Comparison of ENCODE assay signal across 8 cellular contexts in the genomic region with DNA sequence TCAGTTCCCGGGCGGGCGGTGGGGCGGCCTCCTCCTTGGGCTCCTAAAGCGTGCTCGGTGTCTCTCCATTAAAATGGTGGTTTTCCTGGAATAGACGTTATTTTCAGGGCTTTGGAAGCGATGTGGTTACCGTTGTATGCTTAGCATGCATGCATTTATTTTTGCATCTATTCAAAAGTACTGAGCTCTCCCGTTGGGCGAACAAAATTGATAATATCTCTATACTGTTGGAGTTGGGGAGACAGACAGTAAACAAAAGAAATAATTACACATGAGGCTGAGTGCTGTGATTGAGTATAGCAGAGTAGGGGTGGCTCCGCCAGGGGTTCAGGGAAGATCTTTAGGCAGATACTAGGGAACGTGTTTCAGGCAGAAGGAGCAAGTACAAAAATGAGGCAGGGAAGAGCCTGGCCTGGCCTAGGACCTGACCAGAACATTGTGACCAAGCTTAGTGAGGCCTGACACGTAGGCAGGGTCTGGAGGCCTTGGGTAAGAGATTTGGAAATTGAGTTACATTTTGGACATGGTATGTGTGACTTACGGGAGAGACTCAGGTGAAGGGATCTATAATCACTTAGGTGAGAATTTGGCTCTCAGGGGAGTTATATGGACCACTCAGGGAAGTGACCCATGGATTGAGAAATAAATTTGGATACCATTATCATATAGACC. TPM values are rescaled to one million over a fixed set of nuclear protein-coding genes. Genes with fewer than 3 reads are reported as not detected.
A peak's percentile ranks its signal among the peaks of the same experiment; 100 is the strongest.
DNase-seq lines count a peak whose midpoint lies in the region; ATAC-seq, FAIRE-seq and TF ChIP-seq lines count a peak whose summit lies in the region.

No MANE protein-coding gene starts in this region.

- POLR2A ChIA-PET in naive thymus-derived CD4-positive, alpha-beta T cell (lab: Charles Lee): interaction anchor here (0.6 to 4.4 kb wide), 10 partner anchors 10 to 416 kb away, joined by 3 to 54 read pairs (median 4); partner anchors contain the start of genes ITPRIPL1 and SNRNP200

- H3K36me3 Mint-ChIP-seq in brain: peaks cover 7% of the 10 kb centered on the region
- H3K36me3 Mint-ChIP-seq in naive thymus-derived CD4-positive, alpha-beta T cell: peaks cover 0 to 20% (median 0%) of the 10 kb centered on the region in 5 donors

- ATAC-seq in HG03457 (IDR thresholded peaks at IDR 0.05; ENCODE audit: unreplicated experiment) (peak; percentile 7), HG03442 (IDR thresholded peaks at IDR 0.05; ENCODE audit: unreplicated experiment) (no peak)
- ATAC-seq in naive thymus-derived CD4-positive, alpha-beta T cell: no peak

- CTCF ChIA-PET in naive thymus-derived CD4-positive, alpha-beta T cell (lab: Charles Lee): no interaction called here

- peaks cover 0 to 4% (median 0%) of the 10 kb centered on the region in 5 experiments for H3K9me3 Mint-ChIP-seq in brain
- H3K9me3 Mint-ChIP-seq in naive thymus-derived CD4-positive, alpha-beta T cell: no peaks in the 10 kb centered on the region

- H3K4me1 ChIP-seq in naive thymus-derived CD4-positive, alpha-beta T cell (ENCODE audit: control insufficient read depth in 2 of 2, insufficient read depth in 2 of 2, low read length in 2 of 2): peaks cover 3 to 20% of the 10 kb centered on the region in 2 donors

- H3K9me3 ChIP-seq in naive thymus-derived CD4-positive, alpha-beta T cell (ENCODE audit: control insufficient read depth in 2 of 3, low read length in 3 of 3): no peaks in the 10 kb centered on the region

- no peaks in the 10 kb centered on the region for H3K36me3 ChIP-seq in naive thymus-derived CD4-positive, alpha-beta T cell (ENCODE audit: control insufficient read depth in 2 of 3, insufficient read depth in 3 of 3, low read length in 3 of 3)

- TF ChIP-seq POLR2A in GM10847 (IDR thresholded peaks at IDR 0.05; ENCODE audit: extremely low read depth, insufficient read length): peak; percentile 64

- H3K4me3 ChIP-seq in naive thymus-derived CD4-positive, alpha-beta T cell (ENCODE audit: low read length): peak overlapping the region; percentile 87

- H3K4me3 Mint-ChIP-seq in brain: peak overlapping the region; percentile 85 to 89 (median 86)
- peak overlapping the region; percentile 59 to 91 (median 82) for H3K4me3 Mint-ChIP-seq in naive thymus-derived CD4-positive, alpha-beta T cell

- intact Hi-C loops in naive thymus-derived CD4-positive, alpha-beta T cell (cut with micrococcal nuclease): loop anchor here in 1 of 2 donors (1.0 kb wide), 1 partner anchor 128 kb away; the partner anchor contains the start of gene STARD7

- H3K27me3 ChIP-seq in naive thymus-derived CD4-positive, alpha-beta T cell (ENCODE audit: control insufficient read depth in 2 of 2, insufficient read depth in 2 of 2, low read length in 2 of 2): no peaks in the 10 kb centered on the region

- peak overlapping the region; percentile 91 for H3K27ac ChIP-seq in naive thymus-derived CD4-positive, alpha-beta T cell (ENCODE audit: low read depth, low read length)

- no peak for DNase-seq in naive thymus-derived CD4-positive, alpha-beta T cell
- no peak for DNase-seq in NK-92 (lab: John Stamatoyannopoulos, UW; ENCODE audit: unreplicated experiment)
- DNase-seq in RCC 7860 (ENCODE audit: low spot score): no peak
- DNase-seq in A172 (ENCODE audit: low spot score): no peak

- H3K27me3 Mint-ChIP-seq in brain: peaks cover 7% of the 10 kb centered on the region
- no peaks in the 10 kb centered on the region for H3K27me3 Mint-ChIP-seq in naive thymus-derived CD4-positive, alpha-beta T cell

- H3K4me1 Mint-ChIP-seq in brain: peaks cover 34% of the 10 kb centered on the region
- H3K4me1 Mint-ChIP-seq in naive thymus-derived CD4-positive, alpha-beta T cell: peaks cover 18 to 62% (median 25%) of the 10 kb centered on the region in 7 donors

- no peak for FAIRE-seq in RCC 7860 (lab: Jason Lieb, UNC)

- peak overlapping the region; percentile 79 to 94 (median 84) for H3K27ac Mint-ChIP-seq in brain
- H3K27ac Mint-ChIP-seq in naive thymus-derived CD4-positive, alpha-beta T cell: peak overlapping the region; percentile 29 to 92 (median 77)

- no peak for TF ChIP-seq CTCF in brain (conservative IDR thresholded peaks at IDR 0.05)

RNA-seq across cellular contexts. Expression of gene NCAPH, which starts 0.7 kb away (rescaled TPM):
- polyA plus RNA-seq in brain (ENCODE audit: insufficient read depth, low read depth, low replicate concordance): 23.3 TPM
- total RNA-seq in naive thymus-derived CD4-positive, alpha-beta T cell: 10 to 100 TPM in 1 of 5 experiments, under 1 TPM in 4; 0.16 to 50.2 (median 0.66) TPM
- polyA plus RNA-seq in naive thymus-derived CD4-positive, alpha-beta T cell: not detected
- total RNA-seq in A172 (2014; rRNA removed; shearing (Covaris generic)): 48.4 and 56.8 TPM in 2 replicates

RNA-seq across cellular contexts. Expression of gene ITPRIPL1, which starts 11.1 kb away (rescaled TPM):
- 5.4 TPM for polyA plus RNA-seq in brain (ENCODE audit: insufficient read depth, low read depth, low replicate concordance)
- total RNA-seq in naive thymus-derived CD4-positive, alpha-beta T cell: 10 to 100 TPM in 1 of 5 experiments, 1 to 10 TPM in 2, under 1 TPM in 2; 0.79 to 30.4 (median 1.2) TPM
- polyA plus RNA-seq in naive thymus-derived CD4-positive, alpha-beta T cell: under 1 TPM; 0.37 to 0.85 TPM
- not detected in 2 replicates for total RNA-seq in A172 (2014; rRNA removed; shearing (Covaris generic))

RNA-seq across cellular contexts. Expression of gene SNRNP200, which starts 30.9 kb away (rescaled TPM):
- 195 TPM for polyA plus RNA-seq in brain (ENCODE audit: insufficient read depth, low read depth, low replicate concordance)
- total RNA-seq in naive thymus-derived CD4-positive, alpha-beta T cell: 100 to 1,000 TPM; 165 to 255 (median 212) TPM
- polyA plus RNA-seq in naive thymus-derived CD4-positive, alpha-beta T cell: 100 to 1,000 TPM in 1 of 2 donors, 10 to 100 TPM in 1; 86.6 to 137 TPM
- total RNA-seq in A172 (2014; rRNA removed; shearing (Covaris generic)): 33.0 and 38.5 TPM in 2 replicates
